19 cellular contexts compared by ENCODE assay signal in genomic region chr5:17094830-17095229, GRCh38.
DNase-seq lines count a peak whose midpoint lies in the region; ATAC-seq and TF ChIP-seq lines count a peak whose summit lies in the region.
"Had no signal": no experiment of that assay in that cellular context is flagged by ENCODE, and none has a peak within 500 bp of the region (broad histone marks: within the 10 kb centered on the region; RNA-seq: fewer than 3 reads in every experiment).

No MANE protein-coding gene starts in this region.

- DNase-seq in NCI-H345 (lab: John Stamatoyannopoulos, UW) (peak; percentile 26), NCI-H345 treated with DMSO at 0.1 percent for 48 hours (lab: John Stamatoyannopoulos, UW; ENCODE audit: unreplicated experiment) (no peak), choroid plexus epithelial cell (ENCODE audit: low read depth) (peak; percentile 14), left colon (no peak), AML-193 (lab: John Stamatoyannopoulos, UW) (no peak)
- DNase-seq in activated T-cell treated with anti-CD3 and anti-CD28 coated beads, Interleukin-2, amount 50 U/mL, for 1 hour, result no peak
- DNase-seq: activated CD4-positive, alpha-beta T cell treated with anti-CD3 and anti-CD28 coated beads, Interleukin-2, amount 10 ng/mL, durations not matched to agents 7 days and 5 days; activated CD8-positive, alpha-beta memory T cell treated with anti-CD3 and anti-CD28 coated beads, Interleukin-2, amount 50 U/mL, for 48 hours; activated gamma-delta T cell treated with Interleukin-2 at 50 U/mL for 16 hours; NCI-H146; right cardiac atrium; T-helper 1 cell; upper lobe of left lung had no signal

- ATAC-seq in left colon, result peak; percentile 79
- ATAC-seq in activated T-helper 17 cell treated with anti-CD3 and anti-CD28 coated beads, Interleukin-2, amount 50 U/mL, for 72 hours (replicated peaks), result no peak
- no peak for ATAC-seq in HG03571 (IDR thresholded peaks at IDR 0.05; ENCODE audit: unreplicated experiment)
- ATAC-seq: HCT116, right cardiac atrium had no signal

- no peaks in the 10 kb centered on the region for H3K4me1 Mint-ChIP-seq in activated T-helper 17 cell treated with anti-CD3 and anti-CD28 coated beads, Interleukin-2, amount 50 U/mL, for 72 hours
- H3K4me1 Mint-ChIP-seq: activated CD4-positive, alpha-beta T cell treated with anti-CD3 and anti-CD28 coated beads, Interleukin-2, amount 10 ng/mL, durations not matched to agents 7 days and 5 days; central memory CD8-positive, alpha-beta T cell had no signal

- H3K4me3 ChIP-seq in choroid plexus epithelial cell (ENCODE audit: low read depth, low read length), result no peak overlapping the region
- H3K4me3 ChIP-seq: BLaER1 treated with 17β-estradiol and CSF1 and Interleukin-3, amounts not matched to agents 10 nM and 100 nM; esophagus muscularis mucosa; upper lobe of left lung had no signal

- H3K27me3 Mint-ChIP-seq in activated T-helper 17 cell treated with anti-CD3 and anti-CD28 coated beads, Interleukin-2, amount 50 U/mL, for 72 hours, result peaks cover 4% of the 10 kb centered on the region
- H3K27me3 Mint-ChIP-seq: activated CD4-positive, alpha-beta T cell treated with anti-CD3 and anti-CD28 coated beads, Interleukin-2, amount 10 ng/mL, durations not matched to agents 7 days and 5 days; central memory CD8-positive, alpha-beta T cell had no signal

- intact Hi-C loops in left colon (cut with DNase I, micrococcal nuclease), result no loop called here

- H3K36me3 Mint-ChIP-seq in activated T-helper 17 cell treated with anti-CD3 and anti-CD28 coated beads, Interleukin-2, amount 50 U/mL, for 72 hours (ENCODE audit: low read depth), result no peaks in the 10 kb centered on the region

- H3K27ac Mint-ChIP-seq in activated T-helper 17 cell treated with anti-CD3 and anti-CD28 coated beads, Interleukin-2, amount 50 U/mL, for 72 hours, result no peak overlapping the region
- H3K27ac Mint-ChIP-seq: activated CD4-positive, alpha-beta T cell treated with anti-CD3 and anti-CD28 coated beads, Interleukin-2, amount 10 ng/mL, durations not matched to agents 7 days and 5 days had no signal

- H3K9me3 Mint-ChIP-seq in activated T-helper 17 cell treated with anti-CD3 and anti-CD28 coated beads, Interleukin-2, amount 50 U/mL, for 72 hours, result peaks cover 3% of the 10 kb centered on the region
- H3K9me3 Mint-ChIP-seq: activated CD4-positive, alpha-beta T cell treated with anti-CD3 and anti-CD28 coated beads, Interleukin-2, amount 10 ng/mL, durations not matched to agents 7 days and 5 days had no signal

- no peak for TF ChIP-seq CTCF in choroid plexus epithelial cell (conservative IDR thresholded peaks at IDR 0.05; ENCODE audit: low read depth, low read length)

- no peak overlapping the region for H3K4me3 Mint-ChIP-seq in activated T-helper 17 cell treated with anti-CD3 and anti-CD28 coated beads, Interleukin-2, amount 50 U/mL, for 72 hours
- H3K4me3 Mint-ChIP-seq: activated CD4-positive, alpha-beta T cell treated with anti-CD3 and anti-CD28 coated beads, Interleukin-2, amount 10 ng/mL, durations not matched to agents 7 days and 5 days; central memory CD8-positive, alpha-beta T cell had no signal

Comparison
In these comparisons a context has a peak if more than half of its experiments do, and no peak if none do; other contexts are left out.
1. DNase-seq: peak in NCI-H345 (single experiment) and choroid plexus epithelial cell (single experiment); none in NCI-H345 treated with DMSO at 0.1 percent for 48 hours (single experiment), left colon (0 of 2), AML-193 (0 of 2) and activated T-cell treated with anti-CD3 and anti-CD28 coated beads, Interleukin-2, amount 50 U/mL, for 1 hour (single experiment).